ENCODE assay signal across 8 cellular contexts in the genomic region with DNA sequence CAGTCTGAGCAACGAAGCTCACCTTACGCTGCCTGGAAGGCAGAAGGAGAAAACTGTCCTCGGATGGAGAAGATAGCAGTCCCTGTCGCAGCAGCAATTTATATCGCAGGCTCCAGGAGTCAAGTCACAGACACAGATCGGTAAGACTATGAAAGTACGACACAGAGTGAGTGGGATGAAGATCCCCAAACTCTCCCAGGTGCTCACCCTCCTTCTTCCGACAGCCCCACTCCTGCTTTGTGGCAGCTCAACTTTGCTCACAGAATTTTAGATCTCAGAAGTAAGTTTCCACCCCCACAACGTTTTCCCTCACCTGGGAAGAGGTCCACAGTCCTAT.
DNase-seq lines count a peak whose midpoint lies in the region; ATAC-seq and TF ChIP-seq lines count a peak whose summit lies in the region.

No MANE protein-coding gene starts in this region.

- H3K4me1 ChIP-seq in DND-41 (ENCODE audit: insufficient read depth, low read length): peaks cover 35% of the 10 kb centered on the region
- H3K4me1 ChIP-seq in KMS-11 (ENCODE audit: low read depth, poor library complexity, severe bottlenecking): peaks cover 19% of the 10 kb centered on the region

- peak overlapping the region; percentile 71 for H3K27ac ChIP-seq in DND-41 (ENCODE audit: low read length)
- H3K27ac ChIP-seq in KMS-11: peak overlapping the region; percentile 65
- peak overlapping the region; percentile 44 for H3K27ac ChIP-seq in caudate nucleus (ENCODE audit: low read depth, low read length)

- H3K27me3 ChIP-seq in DND-41 (ENCODE audit: insufficient read depth, low read length, poor library complexity) (no peaks in the 10 kb centered on the region), KMS-11 (ENCODE audit: insufficient read depth, low read depth) (no peaks in the 10 kb centered on the region)

- peak overlapping the region; percentile 78 to 92 for H3K4me3 ChIP-seq in DND-41 (ENCODE audit: low read depth in 1 of 2, low read length in 2 of 2)
- H3K4me3 ChIP-seq in KMS-11 (IDR thresholded peaks at IDR 0.05; ENCODE audit: insufficient read depth, low read depth, low read length): no peak overlapping the region

- TF ChIP-seq CTCF in DND-41 (IDR thresholded peaks at IDR 0.05; ENCODE audit: borderline replicate concordance, extremely low read depth, low read length, poor library complexity, severe bottlenecking) (no peak), KMS-11 (conservative IDR thresholded peaks at IDR 0.05; ENCODE audit: low read depth, low read length) (no peak)

- no peak for ATAC-seq in DND-41 (ENCODE audit: insufficient read depth, low read depth)

- H3K9me3 ChIP-seq in DND-41 (ENCODE audit: insufficient read depth, low read length, severe bottlenecking): no peaks in the 10 kb centered on the region

- H3K4me2 ChIP-seq in DND-41 (ENCODE audit: insufficient read depth, low read length) (peak overlapping the region; percentile 86), KMS-11 (peak overlapping the region; percentile 54)

- DNase-seq in DND-41 (no peak), caudate nucleus (lab: John Stamatoyannopoulos, UW) (peak in 1 of 61 donors; percentile 34), midbrain (lab: John Stamatoyannopoulos, UW) (peak; percentile 11), NCI-H2171 (lab: John Stamatoyannopoulos, UW) (no peak), medulla oblongata (ENCODE audit: extremely low spot score) (no peak), GOT3 (lab: John Stamatoyannopoulos, UW) (no peak), NCI-H2081 (lab: John Stamatoyannopoulos, UW) (no peak)

- H3K9ac ChIP-seq in DND-41 (ENCODE audit: low read depth, low read length) (peak overlapping the region; percentile 77), KMS-11 (peak overlapping the region; percentile 81)

- H3K79me2 ChIP-seq in DND-41 (ENCODE audit: insufficient read depth, low read length): peaks cover 27% of the 10 kb centered on the region
- H3K79me2 ChIP-seq in KMS-11 (ENCODE audit: insufficient read depth, low read depth): peaks cover 19% of the 10 kb centered on the region; the same call in 1 of the 2 replicates

- H2AFZ ChIP-seq in DND-41 (ENCODE audit: low read depth, low read length) (peak overlapping the region; percentile 95), KMS-11 (ENCODE audit: low read depth) (peak overlapping the region; percentile 64)

- peaks cover 30% of the 10 kb centered on the region for H3K36me3 ChIP-seq in DND-41 (ENCODE audit: insufficient read depth, low read length)
- H3K36me3 ChIP-seq in KMS-11 (ENCODE audit: insufficient read depth): no peaks in the 10 kb centered on the region; the same call in 1 of the 2 replicates

- H4K20me1 ChIP-seq in DND-41 (ENCODE audit: insufficient read depth, low read length): no peaks in the 10 kb centered on the region
- no peaks in the 10 kb centered on the region for H4K20me1 ChIP-seq in KMS-11 (ENCODE audit: insufficient read depth)
